In the genomic region with DNA sequence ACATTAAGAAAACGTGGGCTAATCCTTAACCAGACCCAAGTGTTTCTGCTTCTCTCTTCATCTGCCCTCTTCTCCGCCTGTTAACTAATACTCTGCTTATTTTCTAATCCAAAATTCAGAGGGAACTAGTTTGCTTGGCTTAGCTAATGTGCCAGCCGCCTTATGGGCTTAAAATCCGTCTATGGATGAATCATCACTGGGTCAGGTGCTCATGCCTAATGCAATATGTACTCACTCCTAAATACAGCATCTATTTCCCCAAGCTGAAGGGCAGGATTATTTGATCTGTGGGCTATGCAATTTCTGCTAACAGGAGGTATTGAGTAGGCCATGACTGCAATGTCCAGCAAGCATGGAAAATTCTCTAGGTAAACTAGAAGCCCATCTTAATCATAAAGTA, we compare ENCODE assay signal across 25 cellular contexts. TPM values are rescaled to one million over a fixed set of nuclear protein-coding genes. Genes with fewer than 3 reads are reported as not detected.
A peak's percentile ranks its signal among the peaks of the same experiment; 100 is the strongest.
DNase-seq lines count a peak whose midpoint lies in the region; ATAC-seq and TF ChIP-seq lines count a peak whose summit lies in the region.
"Had no signal": no experiment of that assay in that cellular context is flagged by ENCODE, and none has a peak within 500 bp of the region (broad histone marks: within the 10 kb centered on the region; RNA-seq: fewer than 3 reads in every experiment).

No MANE protein-coding gene starts in this region.

- no peak for TF ChIP-seq CTCF in retinal pigment epithelial cell (conservative IDR thresholded peaks at IDR 0.05; ENCODE audit: low read depth, low read length)

- H3K4me3 ChIP-seq in retinal pigment epithelial cell (ENCODE audit: low read length) = no peak overlapping the region
- H3K4me3 ChIP-seq: Peyer's patch had no signal

- ATAC-seq in esophagus mucosa (peak; percentile 88), GM21526 (IDR thresholded peaks at IDR 0.05; ENCODE audit: low FRiP score, unreplicated experiment) (no peak)
- ATAC-seq: CD8-positive, alpha-beta T cell; Right ventricle myocardium inferior had no signal

- DNase-seq in NCI-H82 (lab: John Stamatoyannopoulos, UW) = peak; percentile 18
- no peak for DNase-seq in NCI-H82 treated with DMSO at 0.1 percent for 48 hours (lab: John Stamatoyannopoulos, UW; ENCODE audit: unreplicated experiment)
- DNase-seq in RKO (ENCODE audit: low spot score) = peak; percentile 49
- DNase-seq in retinal pigment epithelial cell (ENCODE audit: low read depth) = peak; percentile 53
- no peak for DNase-seq in hippocampal formation (lab: John Stamatoyannopoulos, UW)
- no peak for DNase-seq in hepatic stellate cell (ENCODE audit: low spot score)
- DNase-seq: 8988T; C1 segment of cervical spinal cord; Calu3; CD8-positive, alpha-beta T cell; DMS153; EL; GF-D8; H7; Kasumi-1; MM.1S; NCI-H1092 treated with DMSO at 0.1 percent for 48 hours; NCI-H1436 treated with DMSO at 0.1 percent for 48 hours; NCI-H1930; NK-92 treated with Interleukin-12 subunit alpha and Interleukin-12 subunit beta, amount 100 ng/mL, for 24 hours; Peyer's patch had no signal

RNA-seq across cellular contexts. Expression of gene DYNLT3, which starts 12.4 kb away (rescaled TPM):
- 46.0 TPM for total RNA-seq in esophagus mucosa

RNA-seq across cellular contexts. Expression of gene CYBB, which starts 55.1 kb away (rescaled TPM):
- total RNA-seq in esophagus mucosa = 2.4 TPM
- total RNA-seq: NCI-H460 had no signal

Comparison
In these comparisons a context has a peak if more than half of its experiments do, and no peak if none do; other contexts are left out.
1. DNase-seq: peak in NCI-H82 (single experiment), RKO (single experiment) and retinal pigment epithelial cell (single experiment); none in NCI-H82 treated with DMSO at 0.1 percent for 48 hours (single experiment), hippocampal formation (0 of 2) and hepatic stellate cell (single experiment).